Comparison of ENCODE assay signal across 24 cellular contexts in the genomic region with DNA sequence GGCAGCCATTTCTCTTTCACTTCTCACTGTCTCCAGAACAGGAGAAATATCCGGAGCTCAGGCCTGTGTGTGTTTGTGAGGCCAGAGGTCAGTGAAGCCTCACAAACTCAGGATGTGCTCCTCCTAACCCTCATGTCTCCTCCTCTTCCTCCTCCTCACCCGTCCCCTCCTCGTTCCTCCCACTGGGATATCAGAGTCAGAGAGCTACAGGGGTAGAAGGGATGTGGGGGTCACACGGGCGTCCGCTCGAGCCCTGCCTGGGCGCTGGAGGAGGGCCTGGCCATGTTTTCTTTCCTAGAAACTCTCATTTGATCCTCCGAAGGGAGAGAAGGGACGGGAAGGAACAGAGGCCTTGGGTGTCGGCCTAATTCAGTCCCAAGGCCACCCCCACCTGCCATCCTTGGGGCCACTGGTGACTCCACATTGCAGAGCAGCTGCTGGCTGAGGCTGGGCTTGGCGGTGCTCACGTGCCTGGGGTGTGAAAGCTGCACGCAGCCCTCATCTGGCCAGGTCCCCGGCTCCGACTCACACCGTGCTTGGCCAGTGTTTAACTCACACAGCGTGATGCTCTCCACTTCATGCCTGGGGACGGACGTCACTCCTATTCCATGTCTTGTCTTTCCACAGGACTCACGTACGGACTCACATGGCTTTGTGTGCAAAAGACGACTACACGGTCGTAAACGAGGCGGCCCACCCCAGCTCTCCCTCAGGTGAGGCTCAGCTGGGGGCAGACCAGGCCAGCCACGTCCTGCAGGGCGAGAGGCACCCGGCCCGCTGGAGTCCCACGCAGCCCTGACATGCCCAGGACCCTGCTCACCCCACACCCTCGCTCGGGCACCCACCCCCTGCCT. TPM values are rescaled to one million over a fixed set of nuclear protein-coding genes. Genes with fewer than 3 reads are reported as not detected.
"Had no signal": no experiment of that assay in that cellular context is flagged by ENCODE, and none has a peak within 500 bp of the region (broad histone marks: within the 10 kb centered on the region; RNA-seq: fewer than 3 reads in every experiment).

No MANE protein-coding gene starts in this region.

- DNase-seq: activated CD4-positive, alpha-beta T cell treated with anti-CD3 and anti-CD28 coated beads, Interleukin-2, amount 10 ng/mL, durations not matched to agents 24 days and 14 days; activated CD8-positive, alpha-beta memory T cell treated with anti-CD3 and anti-CD28 coated beads, Interleukin-2, amount 10 ng/mL, durations not matched to agents 7 days and 5 days; activated CD8-positive, alpha-beta T cell treated with anti-CD3 and anti-CD28 coated beads for 36 hours; activated effector memory CD4-positive, alpha-beta T cell treated with anti-CD3 and anti-CD28 coated beads, Interleukin-2, amount 50 U/mL, for 16 hours; activated T-cell treated with anti-CD3 and anti-CD28 coated beads for 4 hours; brain microvascular endothelial cell; central memory CD4-positive, alpha-beta T cell; colonic mucosa; hippocampal formation; midbrain; stimulated activated CD4-positive, alpha-beta T cell treated with anti-CD3 and anti-CD28 coated beads, Interleukin-2, amount 100 ng/mL, for 48 hours; stimulated activated CD8-positive, alpha-beta memory T cell treated with anti-CD3 and anti-CD28 coated beads, Interleukin-4, amount 100 ng/mL, for 48 hours; stimulated activated naive B cell treated with anti-CD40 and anti-IgM and Interleukin-4, amounts not matched to agents 10 μg/mL and 1 μg/mL and 100 μg/mL, for 72 hours; T-helper 2 cell; trophoblast cell; uterus had no signal

- H3K36me3 ChIP-seq: ascending aorta, brain microvascular endothelial cell, colonic mucosa, esophagus muscularis mucosa, uterus had no signal

- H3K36me3 Mint-ChIP-seq: activated CD8-positive, alpha-beta memory T cell treated with anti-CD3 and anti-CD28 coated beads, Interleukin-2, amount 10 ng/mL, durations not matched to agents 7 days and 5 days; activated naive CD4-positive, alpha-beta T cell treated with anti-CD3 and anti-CD28 coated beads, Interleukin-2, amount 50 U/mL, for 24 hours; stimulated activated naive B cell treated with anti-CD40 and anti-IgM and Interleukin-4, amounts not matched to agents 10 μg/mL and 1 μg/mL and 100 μg/mL, for 72 hours had no signal

- H3K4me3 Mint-ChIP-seq: activated CD4-positive, alpha-beta T cell treated with anti-CD3 and anti-CD28 coated beads, Interleukin-2, amount 10 ng/mL, durations not matched to agents 24 days and 14 days; activated CD8-positive, alpha-beta memory T cell treated with anti-CD3 and anti-CD28 coated beads, Interleukin-2, amount 10 ng/mL, durations not matched to agents 7 days and 5 days; activated CD8-positive, alpha-beta T cell treated with anti-CD3 and anti-CD28 coated beads for 36 hours; activated naive CD4-positive, alpha-beta T cell treated with anti-CD3 and anti-CD28 coated beads, Interleukin-2, amount 50 U/mL, for 24 hours; stimulated activated naive B cell treated with anti-CD40 and anti-IgM and Interleukin-4, amounts not matched to agents 10 μg/mL and 1 μg/mL and 100 μg/mL, for 72 hours had no signal

- H3K4me1 ChIP-seq: ascending aorta, uterus had no signal

- H3K4me3 ChIP-seq: ascending aorta, colonic mucosa, esophagus muscularis mucosa, testis, uterus had no signal

- H3K9me3 ChIP-seq: ascending aorta, colonic mucosa, esophagus muscularis mucosa, testis, uterus had no signal

- H3K27me3 ChIP-seq: ascending aorta, brain microvascular endothelial cell, colonic mucosa, testis, uterus had no signal

- ATAC-seq: activated CD8-positive, alpha-beta memory T cell treated with anti-CD3 and anti-CD28 coated beads, Interleukin-2, amount 10 ng/mL, durations not matched to agents 7 days and 5 days; activated CD8-positive, alpha-beta T cell treated with anti-CD3 and anti-CD28 coated beads for 36 hours; stimulated activated naive B cell treated with anti-CD40 and anti-IgM and Interleukin-4, amounts not matched to agents 10 μg/mL and 1 μg/mL and 100 μg/mL, for 72 hours had no signal

- H3K9me3 Mint-ChIP-seq: activated CD4-positive, alpha-beta T cell treated with anti-CD3 and anti-CD28 coated beads, Interleukin-2, amount 10 ng/mL, durations not matched to agents 24 days and 14 days; activated CD8-positive, alpha-beta T cell treated with anti-CD3 and anti-CD28 coated beads for 36 hours; activated naive CD4-positive, alpha-beta T cell treated with anti-CD3 and anti-CD28 coated beads, Interleukin-2, amount 50 U/mL, for 24 hours had no signal

- H3K27me3 Mint-ChIP-seq: activated CD4-positive, alpha-beta T cell treated with anti-CD3 and anti-CD28 coated beads, Interleukin-2, amount 10 ng/mL, durations not matched to agents 24 days and 14 days; activated CD8-positive, alpha-beta memory T cell treated with anti-CD3 and anti-CD28 coated beads, Interleukin-2, amount 10 ng/mL, durations not matched to agents 7 days and 5 days; activated CD8-positive, alpha-beta T cell treated with anti-CD3 and anti-CD28 coated beads for 36 hours; activated naive CD4-positive, alpha-beta T cell treated with anti-CD3 and anti-CD28 coated beads, Interleukin-2, amount 50 U/mL, for 24 hours had no signal

- H3K4me1 Mint-ChIP-seq: activated naive CD4-positive, alpha-beta T cell treated with anti-CD3 and anti-CD28 coated beads, Interleukin-2, amount 50 U/mL, for 24 hours had no signal

- H3K27ac Mint-ChIP-seq: activated CD4-positive, alpha-beta T cell treated with anti-CD3 and anti-CD28 coated beads, Interleukin-2, amount 10 ng/mL, durations not matched to agents 24 days and 14 days; activated CD8-positive, alpha-beta memory T cell treated with anti-CD3 and anti-CD28 coated beads, Interleukin-2, amount 10 ng/mL, durations not matched to agents 7 days and 5 days; activated CD8-positive, alpha-beta T cell treated with anti-CD3 and anti-CD28 coated beads for 36 hours; activated naive CD4-positive, alpha-beta T cell treated with anti-CD3 and anti-CD28 coated beads, Interleukin-2, amount 50 U/mL, for 24 hours; stimulated activated naive B cell treated with anti-CD40 and anti-IgM and Interleukin-4, amounts not matched to agents 10 μg/mL and 1 μg/mL and 100 μg/mL, for 72 hours had no signal

- H3K27ac ChIP-seq: ascending aorta, brain microvascular endothelial cell, colonic mucosa, esophagus muscularis mucosa, testis, uterus had no signal

RNA-seq across cellular contexts. Expression of a gene that starts 22.6 kb away (rescaled TPM):
- total RNA-seq: activated CD4-positive, alpha-beta T cell treated with anti-CD3 and anti-CD28 coated beads, Interleukin-2, amount 10 ng/mL, durations not matched to agents 24 days and 14 days; activated CD8-positive, alpha-beta memory T cell treated with anti-CD3 and anti-CD28 coated beads, Interleukin-2, amount 10 ng/mL, durations not matched to agents 7 days and 5 days; activated CD8-positive, alpha-beta T cell treated with anti-CD3 and anti-CD28 coated beads for 36 hours; ascending aorta; esophagus muscularis mucosa; frontal cortex; lung microvascular endothelial cell; omental fat pad had no signal
- polyA plus RNA-seq: neural cell had no signal

RNA-seq across cellular contexts. Expression of a gene that starts 46.4 kb away (rescaled TPM):
- total RNA-seq: activated CD4-positive, alpha-beta T cell treated with anti-CD3 and anti-CD28 coated beads, Interleukin-2, amount 10 ng/mL, durations not matched to agents 24 days and 14 days; activated CD8-positive, alpha-beta memory T cell treated with anti-CD3 and anti-CD28 coated beads, Interleukin-2, amount 10 ng/mL, durations not matched to agents 7 days and 5 days; activated CD8-positive, alpha-beta T cell treated with anti-CD3 and anti-CD28 coated beads for 36 hours; ascending aorta; esophagus muscularis mucosa; frontal cortex; lung microvascular endothelial cell; omental fat pad; uterus had no signal
- polyA plus RNA-seq: neural cell had no signal
